ENCODE assay signal across 26 cellular contexts in genomic region chr18:13400636-13401315, GRCh38.
"Had no signal": no experiment of that assay in that cellular context is flagged by ENCODE, and none has a peak within 500 bp of the region (broad histone marks: within the 10 kb centered on the region; RNA-seq: fewer than 3 reads in every experiment).

No MANE protein-coding gene starts in this region.

- H3K27ac ChIP-seq: adrenal gland, ascending aorta, brain microvascular endothelial cell, lower lobe of right lung, spleen, tibial artery, WERI-Rb-1 had no signal

- H3K27me3 ChIP-seq: adrenal gland, ascending aorta, brain microvascular endothelial cell, spleen, tibial artery had no signal

- H3K9me3 ChIP-seq: adrenal gland, ascending aorta, lower lobe of right lung, mucosa of descending colon, spleen, tibial artery had no signal

- ATAC-seq: left lobe of liver, lower lobe of right lung, mucosa of descending colon had no signal

- H3K9me3 Mint-ChIP-seq: activated CD4-positive, alpha-beta T cell treated with anti-CD3 and anti-CD28 coated beads, Interleukin-2, amount 10 ng/mL, durations not matched to agents 7 days and 5 days; activated T-cell treated with anti-CD3 and anti-CD28 coated beads, Interleukin-2, amount 50 U/mL, for 72 hours had no signal

- DNase-seq: activated CD4-positive, alpha-beta T cell treated with anti-CD3 and anti-CD28 coated beads, Interleukin-2, amount 10 ng/mL, durations not matched to agents 7 days and 5 days; activated CD4-positive, CD25-positive, alpha-beta regulatory T cell treated with anti-CD3 and anti-CD28 coated beads, Interleukin-2, amount 50 U/mL, for 72 hours; activated CD8-positive, alpha-beta memory T cell treated with anti-CD3 and anti-CD28 coated beads, Interleukin-2, amount 50 U/mL, for 4 hours; activated effector memory CD4-positive, alpha-beta T cell treated with anti-CD3 and anti-CD28 coated beads, Interleukin-2, amount 50 U/mL, for 16 hours; activated naive CD4-positive, alpha-beta T cell treated with anti-CD3 and anti-CD28 coated beads, Interleukin-2, amount 50 U/mL, for 16 hours; activated T-cell treated with anti-CD3 and anti-CD28 coated beads, Interleukin-2, amount 50 U/mL, for 72 hours; brain microvascular endothelial cell; caudate nucleus; dermis blood vessel endothelial cell; effector CD8-positive, alpha-beta T cell; erythroblast; foreskin fibroblast; lower lobe of right lung; mesendoderm; mucosa of descending colon; occipital lobe; retina; spleen; stimulated activated CD4-positive, alpha-beta T cell treated with anti-CD3 and anti-CD28 coated beads, Interleukin-4, amount 100 ng/mL, for 1 hour; stimulated activated naive CD4-positive, alpha-beta T cell; substantia nigra; tibial artery; WERI-Rb-1 had no signal

- H3K36me3 ChIP-seq: adrenal gland, brain microvascular endothelial cell, lower lobe of right lung, WERI-Rb-1 had no signal

- H3K4me3 Mint-ChIP-seq: activated CD4-positive, alpha-beta T cell treated with anti-CD3 and anti-CD28 coated beads, Interleukin-2, amount 10 ng/mL, durations not matched to agents 7 days and 5 days; activated T-cell treated with anti-CD3 and anti-CD28 coated beads, Interleukin-2, amount 50 U/mL, for 72 hours had no signal

- H3K27ac Mint-ChIP-seq: activated CD4-positive, alpha-beta T cell treated with anti-CD3 and anti-CD28 coated beads, Interleukin-2, amount 10 ng/mL, durations not matched to agents 7 days and 5 days; activated T-cell treated with anti-CD3 and anti-CD28 coated beads, Interleukin-2, amount 50 U/mL, for 72 hours had no signal

- H3K4me1 ChIP-seq: adrenal gland, ascending aorta, lower lobe of right lung, spleen, tibial artery had no signal

- H3K27me3 Mint-ChIP-seq: activated CD4-positive, alpha-beta T cell treated with anti-CD3 and anti-CD28 coated beads, Interleukin-2, amount 10 ng/mL, durations not matched to agents 7 days and 5 days had no signal

- H3K4me3 ChIP-seq: adrenal gland, ascending aorta, lower lobe of right lung, mucosa of descending colon, spleen, tibial artery had no signal
